Comparison of ENCODE assay signal across 9 cellular contexts in the genomic region with DNA sequence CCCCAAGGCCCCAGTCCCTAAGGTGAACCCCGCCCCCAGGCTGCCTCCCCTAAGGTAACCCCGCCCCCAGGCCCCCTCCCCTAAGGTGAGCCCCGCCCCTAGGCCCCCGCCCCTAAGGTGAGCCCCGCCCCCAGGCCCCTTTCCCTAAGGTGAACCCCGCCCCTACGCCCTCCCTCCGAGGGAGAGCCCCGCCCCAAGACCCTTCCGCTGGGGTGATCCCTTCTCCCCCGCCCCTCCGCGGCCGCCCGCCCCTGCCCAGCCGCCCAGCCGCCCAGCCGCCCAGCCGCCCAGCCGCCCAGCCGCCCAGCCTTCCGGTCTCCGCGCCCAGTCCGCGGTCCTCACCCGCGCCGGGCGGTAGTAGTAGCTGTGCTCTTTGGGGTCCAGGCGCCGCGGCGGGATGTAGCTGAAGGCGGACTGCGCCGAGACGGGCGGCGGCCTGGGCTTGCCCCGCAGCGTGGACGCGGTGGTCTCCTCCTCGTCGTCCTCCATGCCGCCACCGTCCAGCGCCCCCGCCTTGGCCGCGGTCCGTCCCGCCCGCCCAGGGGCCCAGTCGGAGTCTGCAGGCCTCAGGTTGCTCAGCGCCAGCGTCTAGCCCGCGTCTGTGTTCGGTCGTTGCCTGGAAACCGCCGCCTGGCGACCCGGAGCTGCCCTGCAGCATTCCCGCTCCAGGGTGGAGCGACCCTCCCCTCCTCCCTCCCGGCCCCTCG. TPM values are rescaled to one million over a fixed set of nuclear protein-coding genes. Genes with fewer than 3 reads are reported as not detected.
DNase-seq lines count a peak whose midpoint lies in the region; ATAC-seq, FAIRE-seq and TF ChIP-seq lines count a peak whose summit lies in the region.
"Had no signal": no experiment of that assay in that cellular context is flagged by ENCODE, and none has a peak within 500 bp of the region (broad histone marks: within the 10 kb centered on the region; RNA-seq: fewer than 3 reads in every experiment).

A gene with protein sequence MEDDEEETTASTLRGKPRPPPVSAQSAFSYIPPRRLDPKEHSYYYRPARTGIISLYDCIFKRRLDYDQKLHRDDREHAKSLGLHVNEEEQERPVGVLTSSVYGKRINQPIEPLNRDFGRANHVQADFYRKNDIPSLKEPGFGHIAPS (minus strand): TSS at position 601 of the 707 bp plus-strand sequence. CDS start 112 bp downstream, at position 489.

- H3K79me2 ChIP-seq in Karpas-422 (ENCODE audit: low read length), result no peaks in the 10 kb centered on the region

- H3K27me3 ChIP-seq in BE2C, result peaks cover 4% of the 10 kb centered on the region
- peaks cover 84% of the 10 kb centered on the region for H3K27me3 ChIP-seq in neutrophil
- H3K27me3 ChIP-seq in Karpas-422 (ENCODE audit: low read length), result no peaks in the 10 kb centered on the region

- no peak within 1 kb of the TSS for H3K9ac ChIP-seq in Karpas-422 (ENCODE audit: low read length)

- ATAC-seq in activated T-cell treated with anti-CD3 and anti-CD28 coated beads, Interleukin-2, amount 50 U/mL, for 72 hours (replicated peaks in 1 of 2), result peak; percentile 53 to 76
- ATAC-seq in HG02885 (IDR thresholded peaks at IDR 0.05; ENCODE audit: poor library complexity, unreplicated experiment) (no peak), HG03135 (IDR thresholded peaks at IDR 0.05; ENCODE audit: unreplicated experiment) (no peak)

- DNase-seq in BE2C (peak; percentile 78), HuH-7.5 (ENCODE audit: low spot score) (peak; percentile 53), frontal cortex (ENCODE audit: low spot score in 2 of 2) (peak; percentile 45 to 49), Karpas-422 (no peak)
- DNase-seq in activated T-cell treated with anti-CD3 and anti-CD28 coated beads, Interleukin-2, amount 50 U/mL, for 72 hours, result peak in 1 of 2 donors; percentile 11

- no peak within 1 kb of the TSS for H3K27ac Mint-ChIP-seq in activated T-cell treated with anti-CD3 and anti-CD28 coated beads, Interleukin-2, amount 50 U/mL, for 72 hours

- no peaks in the 10 kb centered on the region for H4K20me1 ChIP-seq in Karpas-422 (ENCODE audit: insufficient read depth, low read depth, low read length)

- H3K27ac ChIP-seq in neutrophil, result no peak within 1 kb of the TSS
- H3K27ac ChIP-seq in Karpas-422 (ENCODE audit: low read length), result no peak within 1 kb of the TSS

- H3K36me3 Mint-ChIP-seq in activated T-cell treated with anti-CD3 and anti-CD28 coated beads, Interleukin-2, amount 50 U/mL, for 72 hours (ENCODE audit: insufficient read depth in 2 of 2), result peaks cover 2 to 3% of the 10 kb centered on the region in 2 donors

- H3K4me1 ChIP-seq in BE2C, result no peaks in the 10 kb centered on the region; the same call in 1 of the 2 replicates
- H3K4me1 ChIP-seq in neutrophil (ENCODE audit: control insufficient read depth in 1 of 2, insufficient read depth in 1 of 2, low read depth in 1 of 2, low read length in 1 of 2), result peaks cover 0 to 15% of the 10 kb centered on the region in 2 experiments
- H3K4me1 ChIP-seq in Karpas-422 (ENCODE audit: low read length), result peaks cover 10% of the 10 kb centered on the region

- H3K36me3 ChIP-seq in BE2C, result no peaks in the 10 kb centered on the region
- no peaks in the 10 kb centered on the region for H3K36me3 ChIP-seq in neutrophil
- H3K36me3 ChIP-seq in Karpas-422 (ENCODE audit: insufficient read depth, low read length), result no peaks in the 10 kb centered on the region

- peak within 1 kb of the TSS; percentile 70 to 80 for H3K4me3 Mint-ChIP-seq in activated T-cell treated with anti-CD3 and anti-CD28 coated beads, Interleukin-2, amount 50 U/mL, for 72 hours

- peaks cover 16% of the 10 kb centered on the region for H3K4me1 Mint-ChIP-seq in activated T-cell treated with anti-CD3 and anti-CD28 coated beads, Interleukin-2, amount 50 U/mL, for 72 hours (ENCODE audit: low read depth)

- peak; percentile 41 for TF ChIP-seq CTCF in BE2C (IDR thresholded peaks at IDR 0.05; ENCODE audit: low read depth, low read length)
- TF ChIP-seq CTCF in neutrophil (IDR thresholded peaks at IDR 0.05), result no peak

- peaks cover 25% of the 10 kb centered on the region for H3K27me3 Mint-ChIP-seq in activated T-cell treated with anti-CD3 and anti-CD28 coated beads, Interleukin-2, amount 50 U/mL, for 72 hours (ENCODE audit: low read depth)

- H3K4me3 ChIP-seq in BE2C (ENCODE audit: low read depth, low read length) (peak within 1 kb of the TSS; percentile 58), neutrophil (ENCODE audit: low read depth in 1 of 2, low read length in 1 of 2) (peak within 1 kb of the TSS; percentile 20 to 48), Karpas-422 (ENCODE audit: low read length) (no peak within 1 kb of the TSS)

- H3K4me2 ChIP-seq in Karpas-422 (ENCODE audit: low read depth, low read length, poor library complexity, severe bottlenecking), result no peak within 1 kb of the TSS

- H3K9me3 ChIP-seq in BE2C (no peaks in the 10 kb centered on the region; the same call in 1 of the 2 replicates), neutrophil (no peaks in the 10 kb centered on the region), Karpas-422 (ENCODE audit: low read length) (no peaks in the 10 kb centered on the region)

- no peak for FAIRE-seq in frontal cortex (lab: Jason Lieb, UNC)
- FAIRE-seq: islet of Langerhans had no signal

- no peak within 1 kb of the TSS for H2AFZ ChIP-seq in Karpas-422 (ENCODE audit: low read length)

- H3K9me2 ChIP-seq in Karpas-422 (replicated peaks; ENCODE audit: insufficient read depth, low read length), result no peaks in the 10 kb centered on the region

- H3K9me3 Mint-ChIP-seq in activated T-cell treated with anti-CD3 and anti-CD28 coated beads, Interleukin-2, amount 50 U/mL, for 72 hours, result peaks cover 2% of the 10 kb centered on the region in 2 donors

RNA-seq across cellular contexts. Expression of the gene that starts here (rescaled TPM):
- not detected for polyA plus RNA-seq in BE2C (2012; ENCODE audit: insufficient read depth, insufficient read length, low read depth)
- total RNA-seq in activated T-cell treated with anti-CD3 and anti-CD28 coated beads, Interleukin-2, amount 50 U/mL, for 72 hours, result not detected
- total RNA-seq in frontal cortex, result 4.5 TPM
- total RNA-seq in Karpas-422 (2014; rRNA removed; shearing (Covaris generic); ENCODE audit: low replicate concordance), result not detected in 2 replicates

Comparison
In these comparisons a context has a peak if more than half of its experiments do, and no peak if none do; other contexts are left out.
1. Peak in ATAC-seq in activated T-cell treated with anti-CD3 and anti-CD28 coated beads, Interleukin-2, amount 50 U/mL, for 72 hours; RNA of the gene not detected or under 1 TPM.